Comparison of ENCODE assay signal across 10 cellular contexts in genomic region chr14:105250008-105250366, GRCh38. TPM values are rescaled to one million over a fixed set of nuclear protein-coding genes. Genes with fewer than 3 reads are reported as not detected.
A peak's percentile ranks its signal among the peaks of the same experiment; 100 is the strongest.
DNase-seq lines count a peak whose midpoint lies in the region; ATAC-seq and TF ChIP-seq lines count a peak whose summit lies in the region.
"Had no signal": no experiment of that assay in that cellular context is flagged by ENCODE, and none has a peak within 500 bp of the region (broad histone marks: within the 10 kb centered on the region; RNA-seq: fewer than 3 reads in every experiment).

No MANE protein-coding gene starts in this region.

- H3K4me3 ChIP-seq in HEK293 (ENCODE audit: low read depth, low read length) = no peak overlapping the region
- H3K4me3 ChIP-seq: PC-9 had no signal

- CTCF ChIA-PET in CD4-positive, alpha-beta T cell (lab: Charles Lee) = no interaction called here
- CTCF ChIA-PET in HEK293 (lab: Yijun Ruan, JAX) = interaction anchor here (0.5 kb wide), 1 partner anchor 525 kb away, joined by 3 read pairs; no protein-coding TSS in a partner anchor

- no peak for TF ChIP-seq CTCF in CD4-positive, alpha-beta T cell (IDR thresholded peaks at IDR 0.05)
- no peak for TF ChIP-seq CTCF in HEK293 (tag by site-specific recombination; IDR thresholded peaks at IDR 0.05)
- no peak for TF ChIP-seq CTCF in neural crest cell (conservative IDR thresholded peaks at IDR 0.05)

- POLR2A ChIA-PET in CD4-positive, alpha-beta T cell (lab: Charles Lee) = interaction anchor here (0.9 to 3.3 kb wide), 2 partner anchors 51 to 64 kb away, joined by 3 to 32 read pairs; partner anchors contain the start of genes BRF1 and PACS2
- POLR2A ChIA-PET in HEK293 (lab: Yijun Ruan, JAX) = interaction anchor here (0.5 to 0.9 kb wide), 2 partner anchors 51 to 52 kb away, joined by 3 read pairs; partner anchors contain the start of gene BRF1

- peak overlapping the region; percentile 81 for H3K27ac Mint-ChIP-seq in CD4-positive, alpha-beta T cell
- H3K27ac Mint-ChIP-seq in central memory CD8-positive, alpha-beta T cell (ENCODE audit: low read depth) = peak overlapping the region; percentile 59
- H3K27ac Mint-ChIP-seq in neural crest cell (ENCODE audit: unreplicated experiment) = no peak overlapping the region

- H3K27ac ChIP-seq in CD4-positive, alpha-beta T cell (ENCODE audit: low read depth, low read length) = no peak overlapping the region
- no peak overlapping the region for H3K27ac ChIP-seq in HEK293 (ENCODE audit: extremely low read depth, low read depth, low read length)
- H3K27ac ChIP-seq: PC-9 had no signal

- H3K9me3 ChIP-seq in CD4-positive, alpha-beta T cell (ENCODE audit: control insufficient read depth, low read length) = no peaks in the 10 kb centered on the region
- no peaks in the 10 kb centered on the region for H3K9me3 ChIP-seq in HEK293 (ENCODE audit: control insufficient read depth, insufficient read depth, low read depth, low read length)
- H3K9me3 ChIP-seq: testis had no signal

- no peaks in the 10 kb centered on the region for H3K9me3 Mint-ChIP-seq in CD4-positive, alpha-beta T cell
- H3K9me3 Mint-ChIP-seq in central memory CD8-positive, alpha-beta T cell = no peaks in the 10 kb centered on the region
- no peaks in the 10 kb centered on the region for H3K9me3 Mint-ChIP-seq in neural crest cell

- DNase-seq in CD4-positive, alpha-beta T cell = no peak
- DNase-seq in central memory CD8-positive, alpha-beta T cell (ENCODE audit: low spot score in 2 of 2) = no peak
- DNase-seq in neural crest cell (ENCODE audit: low read depth, low spot score) (no peak), NCI-H510A (lab: John Stamatoyannopoulos, UW) (no peak)
- DNase-seq: PC-9 had no signal

- H3K27me3 Mint-ChIP-seq in CD4-positive, alpha-beta T cell = no peaks in the 10 kb centered on the region
- no peaks in the 10 kb centered on the region for H3K27me3 Mint-ChIP-seq in central memory CD8-positive, alpha-beta T cell
- H3K27me3 Mint-ChIP-seq in neural crest cell (ENCODE audit: low read depth) = no peaks in the 10 kb centered on the region

- H3K27me3 ChIP-seq in CD4-positive, alpha-beta T cell (ENCODE audit: control insufficient read depth, insufficient read depth, low read length) = no peaks in the 10 kb centered on the region
- H3K27me3 ChIP-seq: testis had no signal

- peaks cover 47% of the 10 kb centered on the region for H3K36me3 Mint-ChIP-seq in CD4-positive, alpha-beta T cell (ENCODE audit: low read depth)
- peaks cover 20% of the 10 kb centered on the region for H3K36me3 Mint-ChIP-seq in central memory CD8-positive, alpha-beta T cell (ENCODE audit: insufficient read depth)
- H3K36me3 Mint-ChIP-seq in neural crest cell (ENCODE audit: low read depth) = peaks cover 8% of the 10 kb centered on the region

- H3K36me3 ChIP-seq in HEK293 (ENCODE audit: control insufficient read depth in 2 of 2, insufficient read depth in 1 of 2, low read length in 2 of 2) = peaks cover 4 to 53% of the 10 kb centered on the region in 2 experiments; a peak in 2 of 3 replicates

- H3K4me1 ChIP-seq in HEK293 (ENCODE audit: control insufficient read depth, insufficient read depth, low read length) = peaks cover 6% of the 10 kb centered on the region

- peak overlapping the region; percentile 83 for H3K4me3 Mint-ChIP-seq in CD4-positive, alpha-beta T cell
- H3K4me3 Mint-ChIP-seq in central memory CD8-positive, alpha-beta T cell = peak overlapping the region; percentile 73
- H3K4me3 Mint-ChIP-seq in neural crest cell = peak overlapping the region; percentile 86

- peaks cover 27% of the 10 kb centered on the region for H3K4me1 Mint-ChIP-seq in CD4-positive, alpha-beta T cell (ENCODE audit: low read depth)
- H3K4me1 Mint-ChIP-seq in central memory CD8-positive, alpha-beta T cell = peaks cover 38% of the 10 kb centered on the region
- H3K4me1 Mint-ChIP-seq in neural crest cell = peaks cover 25% of the 10 kb centered on the region

- no peak for ATAC-seq in CD4-positive, alpha-beta T cell (ENCODE audit: poor library complexity)
- ATAC-seq in central memory CD8-positive, alpha-beta T cell (replicated peaks; ENCODE audit: extremely low read depth, poor library complexity, severe bottlenecking) = no peak
- ATAC-seq in GM18498 (IDR thresholded peaks at IDR 0.05; ENCODE audit: unreplicated experiment) (no peak), HG03108 (IDR thresholded peaks at IDR 0.05; ENCODE audit: unreplicated experiment) (no peak)
- ATAC-seq: esophagus mucosa had no signal

- intact Hi-C loops in CD4-positive, alpha-beta T cell (cut with DNase I, micrococcal nuclease) = no loop called here

TF ChIP-seq in HEK293, 187 proteins besides CTCF, POLR2A, EP300 and RAD21:
- TF ChIP-seq ZNF248 (tag by site-specific recombination; IDR thresholded peaks at IDR 0.05) (no peak), ZNF558 (tag by site-specific recombination; IDR thresholded peaks at IDR 0.05) (no peak), ZBTB21 (tag by site-specific recombination; IDR thresholded peaks at IDR 0.05) (no peak), ZFP41 (tag by site-specific recombination; IDR thresholded peaks at IDR 0.05; ENCODE audit: borderline replicate concordance) (no peak), ZNF76 (tag by site-specific recombination; IDR thresholded peaks at IDR 0.05; ENCODE audit: borderline replicate concordance, low read depth) (no peak), ZNF280D (tag by site-specific recombination; IDR thresholded peaks at IDR 0.05) (no peak), ZNF449 (tag by site-specific recombination; IDR thresholded peaks at IDR 0.05) (peak; percentile 35; the same call in 1 of the 2 replicates), ZNF148 (tag by site-specific recombination; IDR thresholded peaks at IDR 0.05; ENCODE audit: borderline replicate concordance) (no peak)

RNA-seq across cellular contexts. Expression of gene BTBD6, which starts 1.7 kb away (rescaled TPM):
- total RNA-seq in CD4-positive, alpha-beta T cell = 10 to 100 TPM; 36.9 to 37.6 TPM
- 33.6 and 36.6 TPM in 2 replicates for total RNA-seq in neural crest cell

RNA-seq across cellular contexts. Expression of gene BRF1, which starts 50.8 kb away (rescaled TPM):
- 10 to 100 TPM; 77.4 to 77.7 TPM for total RNA-seq in CD4-positive, alpha-beta T cell
- total RNA-seq in neural crest cell = 50.0 and 51.1 TPM in 2 replicates
